In genomic region chr19:4379383-4380253, GRCh38 we compare ENCODE assay signal across 8 cellular contexts. TPM values are rescaled to one million over a fixed set of nuclear protein-coding genes. Genes with fewer than 3 reads are reported as not detected.
DNase-seq lines count a peak whose midpoint lies in the region; ATAC-seq, FAIRE-seq and TF ChIP-seq lines count a peak whose summit lies in the region.

No MANE protein-coding gene starts in this region.

- H3K27ac ChIP-seq in A673 (ENCODE audit: low read depth, low read length, poor library complexity, severe bottlenecking) (peak overlapping the region; percentile 19), HCT116 (ENCODE audit: low read depth, low read length) (peak overlapping the region; percentile 37), keratinocyte (ENCODE audit: control insufficient read depth, insufficient read depth, low read length) (peak overlapping the region; percentile 78)

- no peaks in the 10 kb centered on the region for H3K9me2 ChIP-seq in HCT116 (ENCODE audit: insufficient read depth)

- H3K4me3 ChIP-seq in A673 (ENCODE audit: low read depth, low read length, poor library complexity, severe bottlenecking): no peak overlapping the region
- H3K4me3 ChIP-seq in HCT116 (replicated peaks in 1 of 2; ENCODE audit: low read depth in 1 of 2, low read length in 2 of 2): no peak overlapping the region
- peak overlapping the region in 2 of 3 experiments; percentile 5 to 36 for H3K4me3 ChIP-seq in keratinocyte (ENCODE audit: control insufficient read depth in 2 of 3, extremely low read depth in 1 of 3, insufficient read depth in 2 of 3, low read depth in 1 of 3, low read length in 3 of 3)

- H3K27me3 ChIP-seq in A673 (replicated peaks; ENCODE audit: insufficient read depth, low read depth, low read length, poor library complexity) (no peaks in the 10 kb centered on the region), HCT116 (ENCODE audit: insufficient read depth, low read length) (no peaks in the 10 kb centered on the region), keratinocyte (ENCODE audit: control insufficient read depth, extremely low read depth, insufficient read depth, low read length) (no peaks in the 10 kb centered on the region)

- RAD21 ChIA-PET in HCT116 (lab: Charles Lee; ENCODE audit: low non-redundant PET in 1 of 2, low total read pairs in 2 of 2, uncharacterized antibody in 2 of 2, unreplicated experiment in 2 of 2): no interaction called here

- no peak for TF ChIP-seq POLR2A in HCT116 (IDR thresholded peaks at IDR 0.05; ENCODE audit: borderline replicate concordance, extremely low read depth, insufficient read depth, insufficient read length)

- no peak for TF ChIP-seq RAD21 in HCT116 (IDR thresholded peaks at IDR 0.05; ENCODE audit: low read depth)

- DNase-seq in A673 (ENCODE audit: low spot score) (peak; percentile 57), HCT116 (ENCODE audit: low read depth, low spot score) (no peak), keratinocyte (ENCODE audit: low read depth, low spot score) (peak; percentile 92), GM13977 (ENCODE audit: low spot score) (no peak), AG20443 (ENCODE audit: low spot score) (no peak)
- peak; percentile 35 for DNase-seq in activated T-cell treated with anti-CD3 and anti-CD28 coated beads, Interleukin-2, amount 50 U/mL, for 1 hour
- DNase-seq in stimulated activated naive CD8-positive, alpha-beta T cell treated with anti-CD3 and anti-CD28 coated beads, Interleukin-15, Interleukin-2, amounts not matched to agents 100 U/mL and 50 U/mL, for 24 hours: peak; percentile 68

- H3K36me3 ChIP-seq in A673 (ENCODE audit: insufficient read depth, low read length, poor library complexity, severe bottlenecking) (no peaks in the 10 kb centered on the region), HCT116 (ENCODE audit: control insufficient read depth in 1 of 2, insufficient read depth in 2 of 2, low read length in 2 of 2) (no peaks in the 10 kb centered on the region; a peak in 1 of 4 replicates), keratinocyte (ENCODE audit: control insufficient read depth in 2 of 2, extremely low read depth in 1 of 2, insufficient read depth in 2 of 2, low read length in 2 of 2) (peaks cover 7 to 11% of the 10 kb centered on the region in 2 experiments)

- H4K20me1 ChIP-seq in HCT116 (ENCODE audit: insufficient read depth): peaks cover 3% of the 10 kb centered on the region; the same call in 1 of the 2 replicates
- peaks cover 19% of the 10 kb centered on the region for H4K20me1 ChIP-seq in keratinocyte (ENCODE audit: control insufficient read depth, extremely low read depth, insufficient read depth, low read length)

- POLR2A ChIA-PET in A673 (lab: Charles Lee; ENCODE audit: low non-redundant PET): no interaction called here
- POLR2A ChIA-PET in HCT116 (lab: Charles Lee): interaction anchor here (0.9 kb wide), 1 partner anchor 10 kb away, joined by 3 read pairs; no protein-coding TSS in a partner anchor

- intact Hi-C loops in A673 (cut with micrococcal nuclease; ENCODE audit: unreplicated experiment): no loop called here
- intact Hi-C loops in HCT116 (cut with micrococcal nuclease): no loop called here

- H3K4me2 ChIP-seq in HCT116 (ENCODE audit: low read length): peak overlapping the region; percentile 50
- peak overlapping the region; percentile 76 for H3K4me2 ChIP-seq in keratinocyte (ENCODE audit: control insufficient read depth, extremely low read depth, insufficient read depth, low read depth, low read length)

- dilution Hi-C loops in keratinocyte (cut with MboI; ENCODE audit: extremely low pct_ligation_motif_present, low sequenced_read_pairs): no loop called here

- H3K9ac ChIP-seq in HCT116 (ENCODE audit: low read length) (no peak overlapping the region), keratinocyte (ENCODE audit: control insufficient read depth, extremely low read depth, insufficient read depth, low read length) (peak overlapping the region; percentile 49)

- H3K4me1 ChIP-seq in A673 (ENCODE audit: insufficient read depth, low read length, poor library complexity, severe bottlenecking) (peaks cover 42% of the 10 kb centered on the region), HCT116 (ENCODE audit: control insufficient read depth in 1 of 2, insufficient read depth in 2 of 2, low read length in 2 of 2) (peaks cover 56 to 66% of the 10 kb centered on the region in 2 experiments), keratinocyte (ENCODE audit: control insufficient read depth, extremely low read depth, insufficient read depth, low read length) (peaks cover 73% of the 10 kb centered on the region)

- in situ Hi-C loops in GM13977 (cut with MboI; ENCODE audit: low pct_unique_long_range_greater_than_20kb, low sequenced_read_pairs, unreplicated experiment): no loop called here

- ATAC-seq in HCT116 (no peak), GM21423 (IDR thresholded peaks at IDR 0.05; ENCODE audit: unreplicated experiment) (no peak)
- peak; percentile 70 for ATAC-seq in stimulated activated naive CD8-positive, alpha-beta T cell treated with anti-CD3 and anti-CD28 coated beads, Interleukin-15, Interleukin-2, amounts not matched to agents 100 U/mL and 50 U/mL, for 24 hours

- peaks cover 10% of the 10 kb centered on the region for H3K9me1 ChIP-seq in keratinocyte (ENCODE audit: control insufficient read depth, extremely low read depth, insufficient read depth, low read length)

- TF ChIP-seq CTCF in A673 (conservative IDR thresholded peaks at IDR 0.05; ENCODE audit: low read depth, low read length): no peak
- no peak for TF ChIP-seq CTCF in HCT116 (IDR thresholded peaks at IDR 0.05 in 2 of 3, conservative IDR thresholded peaks at IDR 0.05 in 1 of 3; ENCODE audit: borderline replicate concordance in 1 of 3, insufficient read depth in 1 of 3, low read depth in 2 of 3, low read length in 2 of 3)
- peak in 1 of 3 experiments; percentile 25 for TF ChIP-seq CTCF in keratinocyte (optimal IDR thresholded peaks at IDR 0.05 in 1 of 3, IDR thresholded peaks at IDR 0.05 in 1 of 3, conservative IDR thresholded peaks at IDR 0.05 in 1 of 3; ENCODE audit: extremely low read depth in 1 of 3, insufficient read depth in 2 of 3, low read length in 3 of 3)
- TF ChIP-seq CTCF in GM13977 (IDR thresholded peaks at IDR 0.05; ENCODE audit: extremely low read depth, insufficient read depth, missing control alignments): no peak

- CTCF ChIA-PET in A673 (lab: Charles Lee) (interaction anchor here (1.0 kb wide), 1 partner anchor 27 kb away, joined by 6 read pairs; no protein-coding TSS in a partner anchor), HCT116 (lab: Charles Lee) (no interaction called here)

- H2AFZ ChIP-seq in HCT116 (ENCODE audit: low read depth, low read length, poor library complexity, severe bottlenecking) (no peak overlapping the region), keratinocyte (ENCODE audit: control insufficient read depth, low read length) (no peak overlapping the region)

- no TSS peak for BruUV-seq in A673 (replicated peaks; lab: Mats Ljungman, UMichigan)
- no TSS peak for BruUV-seq in HCT116 (replicated peaks; lab: Mats Ljungman, UMichigan)

- H3K9me3 ChIP-seq in A673 (ENCODE audit: low read depth, low read length, poor library complexity, severe bottlenecking): no peaks in the 10 kb centered on the region
- H3K9me3 ChIP-seq in HCT116 (ENCODE audit: control insufficient read depth in 1 of 2, insufficient read depth in 1 of 2, low read depth in 1 of 2, low read length in 2 of 2): no peaks in the 10 kb centered on the region
- no peaks in the 10 kb centered on the region for H3K9me3 ChIP-seq in keratinocyte (ENCODE audit: control insufficient read depth, low read depth, low read length)

- peaks cover 80% of the 10 kb centered on the region for H3K79me2 ChIP-seq in HCT116 (ENCODE audit: insufficient read depth, low read length)
- H3K79me2 ChIP-seq in keratinocyte (ENCODE audit: control insufficient read depth, insufficient read depth, low read length): peaks cover 60% of the 10 kb centered on the region

- FAIRE-seq in keratinocyte (lab: Jason Lieb, UNC): peak; percentile 82

RNA-seq across cellular contexts. Expression of gene SH3GL1, which starts 20.7 kb away (rescaled TPM):
- total RNA-seq in A673 (2021): 100 and 108 TPM in 2 replicates
- total RNA-seq in HCT116 (2021; ENCODE audit: unreplicated experiment): 86.0 TPM
- 78.9 and 84.1 TPM in 2 replicates for polyA plus RNA-seq in HCT116 (2012)
- polyA plus RNA-seq in keratinocyte: 47.4 to 61.0 TPM (median 52.7 TPM) in 3 replicates
- polyA plus RNA-seq in keratinocyte (2011; ENCODE audit: low read depth): 51.2 TPM
- 43.2 and 91.3 TPM in 2 replicates for polyA plus RNA-seq in keratinocyte (2011; cell fraction: cytosol; rRNA removed)
- 46.9 and 63.8 TPM in 2 replicates for polyA plus RNA-seq in keratinocyte (2011; cell fraction: nucleus; rRNA removed)
- polyA plus RNA-seq in keratinocyte (2012; ENCODE audit: low replicate concordance): 82.6 and 89.6 TPM in 2 replicates
- polyA minus RNA-seq in keratinocyte: 27.5 to 75.2 TPM (median 36.8 TPM) in 3 replicates
- 106 TPM for polyA minus RNA-seq in keratinocyte (2011; cell fraction: cytosol; rRNA and poly(A)+ RNA removed)
- 26.8 and 27.0 TPM in 2 replicates for polyA minus RNA-seq in keratinocyte (2011; cell fraction: nucleus; rRNA and poly(A)+ RNA removed)

RNA-seq across cellular contexts. Expression of gene CHAF1A, which starts 22.8 kb away (rescaled TPM):
- total RNA-seq in A673 (2021) (115 and 119 TPM in 2 replicates), HCT116 (2021; ENCODE audit: unreplicated experiment) (69.9 TPM)
- polyA plus RNA-seq in HCT116 (2012): 31.9 and 32.2 TPM in 2 replicates
- 5.2 to 12.5 TPM (median 10.6 TPM) in 3 replicates for polyA plus RNA-seq in keratinocyte
- 4.8 TPM for polyA plus RNA-seq in keratinocyte (2011; ENCODE audit: low read depth)
- polyA plus RNA-seq in keratinocyte (2011; cell fraction: cytosol; rRNA removed): 7.5 and 8.0 TPM in 2 replicates
- 11.8 and 12.3 TPM in 2 replicates for polyA plus RNA-seq in keratinocyte (2011; cell fraction: nucleus; rRNA removed)
- 3.7 and 16.7 TPM in 2 replicates for polyA plus RNA-seq in keratinocyte (2012; ENCODE audit: low replicate concordance)
- 5.1 to 11.2 TPM (median 8.9 TPM) in 3 replicates for polyA minus RNA-seq in keratinocyte
- polyA minus RNA-seq in keratinocyte (2011; cell fraction: cytosol; rRNA and poly(A)+ RNA removed): 13.8 TPM
- polyA minus RNA-seq in keratinocyte (2011; cell fraction: nucleus; rRNA and poly(A)+ RNA removed): 7.7 and 10.0 TPM in 2 replicates

RNA-seq across cellular contexts. Expression of gene MPND, which starts 36.3 kb away (rescaled TPM):
- total RNA-seq in A673 (2021): 22.6 and 26.3 TPM in 2 replicates
- 24.3 TPM for total RNA-seq in HCT116 (2021; ENCODE audit: unreplicated experiment)
- 22.9 and 27.3 TPM in 2 replicates for polyA plus RNA-seq in HCT116 (2012)
- polyA plus RNA-seq in keratinocyte: 4.2 to 4.7 TPM (median 4.6 TPM) in 3 replicates
- 2.8 TPM for polyA plus RNA-seq in keratinocyte (2011; ENCODE audit: low read depth)
- 2.7 and 5.3 TPM in 2 replicates for polyA plus RNA-seq in keratinocyte (2011; cell fraction: cytosol; rRNA removed)
- 2.4 TPM in 2 replicates for polyA plus RNA-seq in keratinocyte (2011; cell fraction: nucleus; rRNA removed)
- 5.7 and 11.4 TPM in 2 replicates for polyA plus RNA-seq in keratinocyte (2012; ENCODE audit: low replicate concordance)
- 2.0 to 7.9 TPM (median 2.3 TPM) in 3 replicates for polyA minus RNA-seq in keratinocyte
- 8.1 TPM for polyA minus RNA-seq in keratinocyte (2011; cell fraction: cytosol; rRNA and poly(A)+ RNA removed)
- polyA minus RNA-seq in keratinocyte (2011; cell fraction: nucleus; rRNA and poly(A)+ RNA removed): 0.85 and 2.7 TPM in 2 replicates

RNA-seq across cellular contexts. Expression of gene STAP2, which starts 41.0 kb away (rescaled TPM):
- total RNA-seq in A673 (2021): 2.0 and 3.0 TPM in 2 replicates
- 2.1 TPM for total RNA-seq in HCT116 (2021; ENCODE audit: unreplicated experiment)
- polyA plus RNA-seq in HCT116 (2012): 2.4 and 2.5 TPM in 2 replicates
- polyA plus RNA-seq in keratinocyte: 53.8 to 80.5 TPM (median 60.0 TPM) in 3 replicates
- 70.3 TPM for polyA plus RNA-seq in keratinocyte (2011; ENCODE audit: low read depth)
- polyA plus RNA-seq in keratinocyte (2011; cell fraction: cytosol; rRNA removed): 37.9 and 84.3 TPM in 2 replicates
- 70.9 and 84.1 TPM in 2 replicates for polyA plus RNA-seq in keratinocyte (2011; cell fraction: nucleus; rRNA removed)
- polyA plus RNA-seq in keratinocyte (2012; ENCODE audit: low replicate concordance): 54.3 and 57.7 TPM in 2 replicates
- polyA minus RNA-seq in keratinocyte: 38.9 to 51.1 TPM (median 39.6 TPM) in 3 replicates
- 77.9 TPM for polyA minus RNA-seq in keratinocyte (2011; cell fraction: cytosol; rRNA and poly(A)+ RNA removed)
- 23.1 and 24.4 TPM in 2 replicates for polyA minus RNA-seq in keratinocyte (2011; cell fraction: nucleus; rRNA and poly(A)+ RNA removed)

Comparison
In these comparisons a context has a peak if more than half of its experiments do, and no peak if none do; other contexts are left out.
1. DNase-seq: peak in A673 (single experiment), activated T-cell treated with anti-CD3 and anti-CD28 coated beads, Interleukin-2, amount 50 U/mL, for 1 hour (single experiment), keratinocyte (single experiment) and stimulated activated naive CD8-positive, alpha-beta T cell treated with anti-CD3 and anti-CD28 coated beads, Interleukin-15, Interleukin-2, amounts not matched to agents 100 U/mL and 50 U/mL, for 24 hours (single experiment); none in HCT116 (single experiment), GM13977 (single experiment) and AG20443 (single experiment).
2. H3K27ac ChIP-seq: peak in every context shown above with its lines; median percentile 78 in keratinocyte; 37 in HCT116; 19 in A673.
3. H3K4me3 ChIP-seq: peak in keratinocyte (2 of 3); none in A673 (single experiment) and HCT116 (0 of 2).